ENCODE assay signal across 28 cellular contexts in the genomic region with DNA sequence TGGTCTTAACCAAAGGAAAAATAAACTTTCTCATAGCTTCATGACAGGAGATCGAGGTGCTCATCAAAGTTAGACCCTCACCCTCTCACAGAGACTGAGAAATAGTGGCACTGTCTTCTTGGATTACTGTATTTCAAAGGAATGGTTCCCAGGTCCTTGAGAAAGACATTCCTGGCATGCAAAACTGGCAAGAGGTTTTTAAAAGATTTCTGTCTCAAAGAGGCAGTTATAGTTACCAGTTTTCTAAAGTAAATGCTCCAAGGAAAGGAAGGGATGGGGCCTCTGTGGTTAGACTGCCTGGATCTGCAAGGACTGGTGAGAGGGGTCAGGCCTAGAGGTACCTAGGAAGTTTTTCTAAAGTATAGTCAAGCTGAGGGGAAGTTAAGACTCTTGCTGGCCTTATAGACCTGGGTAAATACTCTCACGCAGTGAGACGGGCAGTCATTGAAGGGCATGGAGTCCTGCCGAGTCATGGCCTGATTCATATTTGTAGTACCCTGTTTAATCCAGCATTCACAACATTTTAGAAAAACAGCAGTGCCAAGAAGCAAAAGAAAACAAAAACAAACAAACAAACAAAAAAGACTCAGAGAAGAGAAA.
DNase-seq lines count a peak whose midpoint lies in the region; ATAC-seq and TF ChIP-seq lines count a peak whose summit lies in the region.
"Had no signal": no experiment of that assay in that cellular context is flagged by ENCODE, and none has a peak within 500 bp of the region (broad histone marks: within the 10 kb centered on the region; RNA-seq: fewer than 3 reads in every experiment).

No MANE protein-coding gene starts in this region.

- H2AFZ ChIP-seq in ACC112 (ENCODE audit: low read length, unreplicated experiment) (peak overlapping the region; percentile 14), OCI-LY3 (ENCODE audit: low read depth, low read length) (peak overlapping the region; percentile 2; the same call in 1 of the 2 replicates)

- H3K4me1 ChIP-seq in ACC112 (ENCODE audit: control insufficient read depth, insufficient read depth, low read length, unreplicated experiment) (no peaks in the 10 kb centered on the region), OCI-LY3 (ENCODE audit: low read length) (no peaks in the 10 kb centered on the region), mesodermal cell (ENCODE audit: control insufficient read depth, insufficient read depth, low read length, poor library complexity, severe bottlenecking) (no peaks in the 10 kb centered on the region)
- H3K4me1 ChIP-seq: adrenal gland, uterus had no signal

- H3K36me3 ChIP-seq in ACC112 (ENCODE audit: insufficient read depth, low read length) (no peaks in the 10 kb centered on the region), OCI-LY3 (replicated peaks; ENCODE audit: low read depth, low read length) (no peaks in the 10 kb centered on the region), mesodermal cell (ENCODE audit: control insufficient read depth, insufficient read depth, low read length) (no peaks in the 10 kb centered on the region)
- H3K36me3 ChIP-seq: adrenal gland, uterus had no signal

- ATAC-seq in HG03571 (IDR thresholded peaks at IDR 0.05; ENCODE audit: unreplicated experiment) = no peak
- ATAC-seq in HG02610 (IDR thresholded peaks at IDR 0.05; ENCODE audit: unreplicated experiment) = no peak
- ATAC-seq: activated CD8-positive, alpha-beta memory T cell treated with anti-CD3 and anti-CD28 coated beads, Interleukin-2, amount 10 ng/mL, durations not matched to agents 7 days and 5 days; left cardiac atrium had no signal

- H3K9ac ChIP-seq in OCI-LY3 (ENCODE audit: low read length) = no peak overlapping the region

- H3K27me3 ChIP-seq in ACC112 (ENCODE audit: insufficient read depth, low read length) (no peaks in the 10 kb centered on the region), OCI-LY3 (ENCODE audit: low read depth, low read length) (no peaks in the 10 kb centered on the region)
- H3K27me3 ChIP-seq: adrenal gland, uterus had no signal

- WGBS in mesodermal cell (ENCODE audit: insufficient coverage in 2 of 2), 2 experiments = 80 to 100% methylated on average over 1 of the region's 4 CpGs
- WGBS in lower leg skin, 2 donors = 75 to 78% methylated on average over 4 of the region's 4 CpGs

- H3K4me2 ChIP-seq in OCI-LY3 (ENCODE audit: low read length) = no peak overlapping the region

- TF ChIP-seq CTCF in OCI-LY3 (IDR thresholded peaks at IDR 0.05; ENCODE audit: low read depth, low read length) (no peak), choroid plexus epithelial cell (conservative IDR thresholded peaks at IDR 0.05; ENCODE audit: low read depth, low read length) (no peak), lower leg skin (IDR thresholded peaks at IDR 0.05) (no peak)

- H4K20me1 ChIP-seq in OCI-LY3 (ENCODE audit: insufficient read depth, low read length) = no peaks in the 10 kb centered on the region

- no peak overlapping the region for H3K4me3 ChIP-seq in ACC112 (ENCODE audit: low read depth, low read length)
- H3K4me3 ChIP-seq in OCI-LY3 (ENCODE audit: low read length) = no peak overlapping the region
- H3K4me3 ChIP-seq in choroid plexus epithelial cell (ENCODE audit: low read depth, low read length) = no peak overlapping the region
- no peak overlapping the region for H3K4me3 ChIP-seq in mesodermal cell (ENCODE audit: extremely low read depth, insufficient read depth, low read length, poor library complexity, severe bottlenecking)
- H3K4me3 ChIP-seq in lower leg skin (ENCODE audit: low read depth, poor library complexity, severe bottlenecking) = no peak overlapping the region
- H3K4me3 ChIP-seq: adrenal gland, uterus had no signal

- DNase-seq in choroid plexus epithelial cell (ENCODE audit: low read depth) (peak; percentile 4), lower leg skin (ENCODE audit: low spot score in 2 of 2) (no peak), NCI-H146 (lab: John Stamatoyannopoulos, UW) (no peak)
- DNase-seq: 8988T; activated B cell treated with CpG ODN at 0.5 μM for 24 hours; activated CD4-positive, alpha-beta T cell treated with anti-CD3 and anti-CD28 coated beads, Interleukin-2, amount 50 U/mL, for 1 hour; activated CD8-positive, alpha-beta memory T cell treated with anti-CD3 and anti-CD28 coated beads, Interleukin-2, amount 10 ng/mL, durations not matched to agents 7 days and 5 days; activated naive CD4-positive, alpha-beta T cell treated with Interleukin-2 at 50 U/mL for 16 hours; AML-193; CD4-positive, alpha-beta memory T cell; cortex of kidney; HCEC 1CT; KBM-7; left cardiac atrium; mesendoderm; MM.1S; NCI-H2029 treated with DMSO at 0.1 percent for 48 hours; NCI-H446; occipital lobe; SIG-M5; stimulated activated naive CD4-positive, alpha-beta T cell; uterus had no signal

- no peaks in the 10 kb centered on the region for H3K9me3 ChIP-seq in OCI-LY3 (ENCODE audit: insufficient read depth, low read length)
- H3K9me3 ChIP-seq in mesodermal cell (ENCODE audit: control insufficient read depth, low read length) = no peaks in the 10 kb centered on the region
- H3K9me3 ChIP-seq: adrenal gland, uterus had no signal

- no peak overlapping the region for H3K27ac ChIP-seq in ACC112 (ENCODE audit: low read depth, low read length)
- no peak overlapping the region for H3K27ac ChIP-seq in OCI-LY3 (ENCODE audit: low read length)
- H3K27ac ChIP-seq in mesodermal cell (ENCODE audit: low read depth, low read length, severe bottlenecking) = peak overlapping the region; percentile 65
- H3K27ac ChIP-seq: adrenal gland, uterus had no signal

- no peaks in the 10 kb centered on the region for H3K79me2 ChIP-seq in ACC112 (ENCODE audit: control insufficient read depth, insufficient read depth, low read length, unreplicated experiment)
- H3K79me2 ChIP-seq in OCI-LY3 (ENCODE audit: low read length) = no peaks in the 10 kb centered on the region

- intact Hi-C loops in lower leg skin (cut with DNase I; ENCODE audit: low total_unique reads) = loop anchor here (5.0 kb wide), 1 partner anchor 1691 kb away; no protein-coding TSS in a partner anchor

- no peak for TF ChIP-seq POLR2A in lower leg skin (IDR thresholded peaks at IDR 0.05)
